Comparison of ENCODE assay signal across 31 cellular contexts in the genomic region with DNA sequence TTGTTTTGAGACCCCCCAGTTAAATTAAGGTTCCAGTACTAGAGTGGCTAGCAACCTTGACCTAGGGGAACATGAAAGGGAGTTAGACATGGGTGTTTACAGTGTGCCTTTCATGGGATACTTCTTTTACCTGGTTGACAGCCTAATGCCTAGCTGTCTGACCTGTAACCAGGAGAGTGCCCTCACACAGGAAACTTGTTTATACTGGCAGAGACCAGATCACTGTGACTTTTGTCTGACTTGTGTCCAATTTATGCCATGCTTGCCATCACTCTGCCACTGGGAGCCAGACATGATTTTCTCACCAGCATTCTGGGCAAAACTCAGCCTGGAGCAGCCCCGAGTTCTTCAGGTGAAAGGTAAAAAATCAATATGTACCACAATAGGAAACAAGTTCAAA. TPM values are rescaled to one million over a fixed set of nuclear protein-coding genes. Genes with fewer than 3 reads are reported as not detected.
A peak's percentile ranks its signal among the peaks of the same experiment; 100 is the strongest.
DNase-seq lines count a peak whose midpoint lies in the region; ATAC-seq lines count a peak whose summit lies in the region.
"Had no signal": no experiment of that assay in that cellular context is flagged by ENCODE, and none has a peak within 500 bp of the region (broad histone marks: within the 10 kb centered on the region; RNA-seq: fewer than 3 reads in every experiment).

No MANE protein-coding gene starts in this region.

- no peaks in the 10 kb centered on the region for H3K36me3 ChIP-seq in H7 (replicated peaks; ENCODE audit: control insufficient read depth, insufficient read depth, low read length)
- H3K36me3 ChIP-seq: BE2C; BLaER1; BLaER1 treated with 17β-estradiol and CSF1 and Interleukin-3, amounts not matched to agents 10 nM and 100 nM had no signal

- peak; percentile 0 for DNase-seq in H7
- no peak for DNase-seq in left lobe of liver (ENCODE audit: low spot score)
- DNase-seq in NOMO-1 (lab: John Stamatoyannopoulos, UW; ENCODE audit: unreplicated experiment in 2 of 2) = no peak
- DNase-seq: 8988T; ACHN; AML-193; BE2C; C1 segment of cervical spinal cord; Caco-2; Calu3; CD4-positive, alpha-beta memory T cell; CD4-positive, alpha-beta T cell; CD4-positive, CD25-positive, alpha-beta regulatory T cell; CD8-positive, alpha-beta memory T cell; CD8-positive, alpha-beta T cell; COR-L47; DMS 273 treated with DMSO at 0.1 percent for 48 hours; DMS153; DMS53; DMS79; DMS79 treated with DMSO at 0.1 percent for 48 hours; DND-41; EL had no signal

- peak; percentile 20 for ATAC-seq in esophagus mucosa
- ATAC-seq in left lobe of liver = peak; percentile 70
- no peak for ATAC-seq in HG02798 (IDR thresholded peaks at IDR 0.05; ENCODE audit: poor library complexity, unreplicated experiment)
- no peak for ATAC-seq in HG03196 (IDR thresholded peaks at IDR 0.05; ENCODE audit: unreplicated experiment)
- ATAC-seq: A549; CD8-positive, alpha-beta T cell had no signal

- H3K4me3 ChIP-seq in H7 (ENCODE audit: insufficient read depth, low read depth, low read length) = no peak overlapping the region
- H3K4me3 ChIP-seq: A549; BLaER1; BLaER1 treated with 17β-estradiol and CSF1 and Interleukin-3, amounts not matched to agents 10 nM and 100 nM had no signal

- H3K27me3 ChIP-seq in H7 (ENCODE audit: control insufficient read depth, insufficient read depth, low read length) = no peaks in the 10 kb centered on the region
- H3K27me3 ChIP-seq: BE2C; BLaER1; BLaER1 treated with 17β-estradiol and CSF1 and Interleukin-3, amounts not matched to agents 10 nM and 100 nM had no signal

RNA-seq across cellular contexts. Expression of gene XIST, which starts 16.4 kb away (rescaled TPM):
- total RNA-seq in H7 (2014; rRNA removed; shearing (Covaris generic)) = not detected in 2 replicates
- total RNA-seq in esophagus mucosa (115 TPM), left lobe of liver (1.1 TPM)
- total RNA-seq: A172; B cell; CD4-positive, alpha-beta memory T cell; CD4-positive, alpha-beta T cell; CD8-positive, alpha-beta memory T cell; CD8-positive, alpha-beta T cell had no signal

Comparison
In these comparisons a context has a peak if more than half of its experiments do, and no peak if none do; other contexts are left out.
1. ATAC-seq: peak in esophagus mucosa (single experiment) and left lobe of liver (single experiment); none in HG02798 (single experiment) and HG03196 (single experiment).